In the genomic region with DNA sequence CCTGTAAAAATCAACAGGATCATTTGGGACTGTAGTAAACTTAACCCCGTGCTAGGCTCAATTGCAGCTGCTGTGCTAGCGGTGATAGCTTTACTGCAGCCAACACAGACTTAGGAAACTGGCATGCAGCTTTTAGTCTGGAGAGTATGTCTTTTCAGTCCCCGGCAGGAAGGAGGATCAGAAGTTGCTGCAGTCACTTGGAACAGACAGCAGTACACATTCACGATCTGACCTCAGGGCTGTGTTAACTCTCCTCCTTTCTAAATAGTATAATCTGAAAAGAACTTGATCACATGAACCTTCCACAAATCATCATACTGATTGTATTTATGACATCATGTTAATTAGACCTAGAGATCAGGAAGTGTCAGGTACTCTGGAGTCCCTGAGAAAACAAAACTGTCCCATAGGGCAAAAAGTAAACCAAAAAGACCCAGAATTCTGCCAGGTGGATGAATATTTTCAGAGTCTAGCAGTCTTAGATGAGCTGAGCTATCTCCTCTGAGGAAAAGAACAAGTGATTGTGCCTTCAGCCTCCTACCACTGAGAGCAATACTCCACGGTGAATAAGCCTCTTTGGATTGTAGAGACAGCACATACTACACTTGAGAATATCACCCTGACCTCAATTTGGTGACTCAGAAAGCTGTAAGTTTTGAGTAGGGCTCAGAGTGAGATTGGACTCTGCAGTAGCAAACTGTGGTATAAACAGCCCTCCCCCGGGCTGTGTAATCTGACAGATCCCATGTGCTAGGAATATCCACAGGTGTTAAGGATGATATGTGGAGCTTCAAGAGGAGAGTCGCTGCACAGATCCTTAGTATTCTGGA, we compare ENCODE assay signal across 14 cellular contexts.
DNase-seq lines count a peak whose midpoint lies in the region; ATAC-seq, FAIRE-seq and TF ChIP-seq lines count a peak whose summit lies in the region.
"Had no signal": no experiment of that assay in that cellular context is flagged by ENCODE, and none has a peak within 500 bp of the region (broad histone marks: within the 10 kb centered on the region; RNA-seq: fewer than 3 reads in every experiment).

No MANE protein-coding gene starts in this region.

- H3K9me3 Mint-ChIP-seq in activated naive CD4-positive, alpha-beta T cell treated with anti-CD3 and anti-CD28 coated beads, Interleukin-2, amount 50 U/mL, for 72 hours: no peaks in the 10 kb centered on the region
- H3K9me3 Mint-ChIP-seq in activated naive CD4-positive, alpha-beta T cell treated with anti-CD3 and anti-CD28 coated beads, Interleukin-2, amount 10 ng/mL, durations not matched to agents 7 days and 5 days: no peaks in the 10 kb centered on the region
- no peaks in the 10 kb centered on the region for H3K9me3 Mint-ChIP-seq in stimulated activated effector memory CD8-positive, alpha-beta T cell treated with anti-CD3 and anti-CD28 coated beads, Interleukin-12 subunit alpha, Interleukin-12 subunit beta, amount 100 ng/mL, for 72 hours

- no peak for TF ChIP-seq CTCF in fibroblast of pulmonary artery (IDR thresholded peaks at IDR 0.05; ENCODE audit: low read length, missing control alignments)

- no peaks in the 10 kb centered on the region for H3K36me3 Mint-ChIP-seq in activated naive CD4-positive, alpha-beta T cell treated with anti-CD3 and anti-CD28 coated beads, Interleukin-2, amount 50 U/mL, for 72 hours
- no peaks in the 10 kb centered on the region for H3K36me3 Mint-ChIP-seq in activated naive CD4-positive, alpha-beta T cell treated with anti-CD3 and anti-CD28 coated beads, Interleukin-2, amount 10 ng/mL, durations not matched to agents 7 days and 5 days
- no peaks in the 10 kb centered on the region for H3K36me3 Mint-ChIP-seq in stimulated activated effector memory CD8-positive, alpha-beta T cell treated with anti-CD3 and anti-CD28 coated beads, Interleukin-12 subunit alpha, Interleukin-12 subunit beta, amount 100 ng/mL, for 72 hours
- H3K36me3 Mint-ChIP-seq: CD4-positive, CD25-positive, alpha-beta regulatory T cell had no signal

- no peak overlapping the region for H3K4me3 Mint-ChIP-seq in activated naive CD4-positive, alpha-beta T cell treated with anti-CD3 and anti-CD28 coated beads, Interleukin-2, amount 10 ng/mL, durations not matched to agents 7 days and 5 days
- no peak overlapping the region for H3K4me3 Mint-ChIP-seq in stimulated activated effector memory CD8-positive, alpha-beta T cell treated with anti-CD3 and anti-CD28 coated beads, Interleukin-12 subunit alpha, Interleukin-12 subunit beta, amount 100 ng/mL, for 72 hours
- H3K4me3 Mint-ChIP-seq: CD4-positive, CD25-positive, alpha-beta regulatory T cell had no signal

- no peaks in the 10 kb centered on the region for H3K4me1 Mint-ChIP-seq in activated naive CD4-positive, alpha-beta T cell treated with anti-CD3 and anti-CD28 coated beads, Interleukin-2, amount 10 ng/mL, durations not matched to agents 7 days and 5 days
- H3K4me1 Mint-ChIP-seq in stimulated activated effector memory CD8-positive, alpha-beta T cell treated with anti-CD3 and anti-CD28 coated beads, Interleukin-12 subunit alpha, Interleukin-12 subunit beta, amount 100 ng/mL, for 72 hours: peaks cover 6% of the 10 kb centered on the region
- H3K4me1 Mint-ChIP-seq: CD4-positive, CD25-positive, alpha-beta regulatory T cell had no signal

- H3K4me3 ChIP-seq in fibroblast of pulmonary artery (replicated peaks; ENCODE audit: low read depth, low read length): no peak overlapping the region
- H3K4me3 ChIP-seq: dorsolateral prefrontal cortex, tibial artery had no signal

- H3K27ac Mint-ChIP-seq in activated naive CD4-positive, alpha-beta T cell treated with anti-CD3 and anti-CD28 coated beads, Interleukin-2, amount 50 U/mL, for 72 hours: no peak overlapping the region
- H3K27ac Mint-ChIP-seq in activated naive CD4-positive, alpha-beta T cell treated with anti-CD3 and anti-CD28 coated beads, Interleukin-2, amount 10 ng/mL, durations not matched to agents 7 days and 5 days: no peak overlapping the region
- no peak overlapping the region for H3K27ac Mint-ChIP-seq in stimulated activated effector memory CD8-positive, alpha-beta T cell treated with anti-CD3 and anti-CD28 coated beads, Interleukin-12 subunit alpha, Interleukin-12 subunit beta, amount 100 ng/mL, for 72 hours
- H3K27ac Mint-ChIP-seq: CD4-positive, CD25-positive, alpha-beta regulatory T cell had no signal

- peaks cover 4% of the 10 kb centered on the region for H3K27me3 Mint-ChIP-seq in activated naive CD4-positive, alpha-beta T cell treated with anti-CD3 and anti-CD28 coated beads, Interleukin-2, amount 10 ng/mL, durations not matched to agents 7 days and 5 days

- CTCF ChIA-PET in activated naive CD4-positive, alpha-beta T cell treated with anti-CD3 and anti-CD28 coated beads, Interleukin-2, amount 10 ng/mL, durations not matched to agents 7 days and 5 days (lab: Charles Lee): interaction anchor here (0.9 kb wide), 1 partner anchor 11 kb away, joined by 3 read pairs; no protein-coding TSS in a partner anchor

- peak in 1 of 2 donors; percentile 24 for DNase-seq in activated naive CD4-positive, alpha-beta T cell treated with anti-CD3 and anti-CD28 coated beads, Interleukin-2, amount 50 U/mL, for 72 hours (ENCODE audit: low spot score in 2 of 2)
- no peak for DNase-seq in activated naive CD4-positive, alpha-beta T cell treated with anti-CD3 and anti-CD28 coated beads, Interleukin-2, amount 10 ng/mL, durations not matched to agents 7 days and 5 days
- DNase-seq in RCC 7860 (ENCODE audit: low spot score): peak; percentile 74
- peak; percentile 46 for DNase-seq in fibroblast of pulmonary artery (ENCODE audit: low read depth)
- DNase-seq in stimulated activated effector memory CD8-positive, alpha-beta T cell treated with anti-CD3 and anti-CD28 coated beads, Interleukin-12 subunit alpha, Interleukin-12 subunit beta, amount 100 ng/mL, for 72 hours (ENCODE audit: low spot score in 2 of 2): no peak
- no peak for DNase-seq in GM19239 (ENCODE audit: insufficient read length, low spot score)
- no peak for DNase-seq in germinal center (ENCODE audit: low spot score)
- no peak for DNase-seq in NCI-H2196 (lab: John Stamatoyannopoulos, UW; ENCODE audit: unreplicated experiment)
- DNase-seq: activated effector memory CD4-positive, alpha-beta T cell treated with anti-CD3 and anti-CD28 coated beads, Interleukin-2, amount 50 U/mL, for 16 hours; CD4-positive, CD25-positive, alpha-beta regulatory T cell; dorsolateral prefrontal cortex; NK-92 treated with Interleukin-12 subunit alpha and Interleukin-12 subunit beta, amount 100 ng/mL, for 24 hours; stimulated activated CD4-positive, alpha-beta T cell treated with anti-CD3 and anti-CD28 coated beads, Interleukin-4, amount 100 ng/mL, for 1 hour; tibial artery had no signal

- ATAC-seq in activated naive CD4-positive, alpha-beta T cell treated with anti-CD3 and anti-CD28 coated beads, Interleukin-2, amount 50 U/mL, for 72 hours: peak; percentile 79 to 100
- ATAC-seq in stimulated activated effector memory CD8-positive, alpha-beta T cell treated with anti-CD3 and anti-CD28 coated beads, Interleukin-12 subunit alpha, Interleukin-12 subunit beta, amount 100 ng/mL, for 72 hours: peak; percentile 99

- FAIRE-seq in RCC 7860 (lab: Jason Lieb, UNC) (peak; percentile 77), GM19239 (lab: Jason Lieb, UNC) (no peak)

Comparison
In these comparisons a context has a peak if more than half of its experiments do, and no peak if none do; other contexts are left out.
1. DNase-seq: peak in RCC 7860 (single experiment) and fibroblast of pulmonary artery (single experiment); none in activated naive CD4-positive, alpha-beta T cell treated with anti-CD3 and anti-CD28 coated beads, Interleukin-2, amount 10 ng/mL, durations not matched to agents 7 days and 5 days (single experiment), stimulated activated effector memory CD8-positive, alpha-beta T cell treated with anti-CD3 and anti-CD28 coated beads, Interleukin-12 subunit alpha, Interleukin-12 subunit beta, amount 100 ng/mL, for 72 hours (0 of 2), GM19239 (single experiment), germinal center (single experiment) and NCI-H2196 (single experiment).